ENCODE assay signal across 14 cellular contexts in genomic region chr15:78306176-78306774, GRCh38. TPM values are rescaled to one million over a fixed set of nuclear protein-coding genes. Genes with fewer than 3 reads are reported as not detected.
A peak's percentile ranks its signal among the peaks of the same experiment; 100 is the strongest.
DNase-seq lines count a peak whose midpoint lies in the region; ATAC-seq and TF ChIP-seq lines count a peak whose summit lies in the region.
"Had no signal": no experiment of that assay in that cellular context is flagged by ENCODE, and none has a peak within 500 bp of the region (broad histone marks: within the 10 kb centered on the region; RNA-seq: fewer than 3 reads in every experiment).

No MANE protein-coding gene starts in this region.

- H3K4me3 ChIP-seq in HEK293 (ENCODE audit: low read depth, low read length), result no peak overlapping the region
- H3K4me3 ChIP-seq in testis, result no peak overlapping the region
- no peak overlapping the region for H3K4me3 ChIP-seq in body of pancreas
- H3K4me3 ChIP-seq: GM12878, GM23338, SK-N-MC, skin epidermis, tibial nerve had no signal

- H3K9me3 ChIP-seq in HEK293 (ENCODE audit: control insufficient read depth, insufficient read depth, low read depth, low read length) (no peaks in the 10 kb centered on the region), testis (no peaks in the 10 kb centered on the region), body of pancreas (no peaks in the 10 kb centered on the region)
- H3K9me3 ChIP-seq: tibial nerve had no signal

- intact Hi-C loops in testis (cut with DNase I; ENCODE audit: low total_unique reads), result no loop called here
- intact Hi-C loops in body of pancreas (cut with DNase I), result loop anchor here (10.0 kb wide), 1 partner anchor 119 kb away; no protein-coding TSS in a partner anchor

- POLR2A ChIA-PET in HEK293 (lab: Yijun Ruan, JAX), result no interaction called here

- TF ChIP-seq CTCF in HEK293 (tag by site-specific recombination; IDR thresholded peaks at IDR 0.05), result no peak
- TF ChIP-seq CTCF in testis (IDR thresholded peaks at IDR 0.05), result no peak
- no peak for TF ChIP-seq CTCF in body of pancreas (IDR thresholded peaks at IDR 0.05)

- H3K4me1 ChIP-seq in HEK293 (ENCODE audit: control insufficient read depth, insufficient read depth, low read length) (no peaks in the 10 kb centered on the region), testis (no peaks in the 10 kb centered on the region), body of pancreas (no peaks in the 10 kb centered on the region)

- H3K36me3 ChIP-seq in HEK293 (ENCODE audit: control insufficient read depth in 2 of 2, insufficient read depth in 1 of 2, low read length in 2 of 2) (no peaks in the 10 kb centered on the region), testis (ENCODE audit: low read depth, missing control alignments) (no peaks in the 10 kb centered on the region), body of pancreas (replicated peaks in 1 of 2; ENCODE audit: insufficient read depth in 1 of 2, low read depth in 2 of 2) (no peaks in the 10 kb centered on the region)
- H3K36me3 ChIP-seq: tibial nerve had no signal

- H3K27me3 ChIP-seq in testis (no peaks in the 10 kb centered on the region), body of pancreas (peaks cover 0 to 7% of the 10 kb centered on the region in 2 donors)

- peak; percentile 27 for DNase-seq in T1000 (lab: John Stamatoyannopoulos, UW)
- DNase-seq in fibroblast of the conjunctiva (ENCODE audit: low read depth), result peak; percentile 63
- DNase-seq in smooth muscle cell of the brain vasculature (ENCODE audit: low read depth, low spot score), result peak; percentile 61
- no peak for DNase-seq in testis
- DNase-seq in body of pancreas, result no peak
- DNase-seq in MV-4-11 (lab: John Stamatoyannopoulos, UW), result no peak
- DNase-seq: anterior cingulate cortex had no signal

- CTCF ChIA-PET in HEK293 (lab: Yijun Ruan, JAX), result interaction anchor here (0.8 to 9.1 kb wide), 4 partner anchors 22 to 239 kb away, joined by 3 to 176 read pairs (median 12); no protein-coding TSS in a partner anchor

- TF ChIP-seq POLR2A in testis (IDR thresholded peaks at IDR 0.05), result no peak
- TF ChIP-seq POLR2A in body of pancreas (IDR thresholded peaks at IDR 0.05), result no peak

- ATAC-seq in HG02870 (IDR thresholded peaks at IDR 0.05; ENCODE audit: unreplicated experiment) (no peak), body of pancreas (no peak)
- ATAC-seq: GM12878, GM23338 had no signal

- 60 to 79% methylated on average over 1 to 3 of the region's 3 CpGs for WGBS in testis, 2 donors
- WGBS in body of pancreas, 2 donors, result 58 to 74% methylated on average over 3 of the region's 3 CpGs

- no peak overlapping the region for H3K27ac ChIP-seq in HEK293 (ENCODE audit: extremely low read depth, low read depth, low read length)
- no peak overlapping the region for H3K27ac ChIP-seq in testis
- no peak overlapping the region for H3K27ac ChIP-seq in body of pancreas
- H3K27ac ChIP-seq: SK-N-MC had no signal

TF ChIP-seq in HEK293, 187 proteins besides CTCF, POLR2A, EP300 and RAD21:
- TF ChIP-seq GLIS1 (tag by site-specific recombination; IDR thresholded peaks at IDR 0.05) (peak; percentile 95), ZNF580 (tag by site-specific recombination; IDR thresholded peaks at IDR 0.05) (0 out of 2 replicates have a peak, but pooled peaks have one; percentile 13), ZNF473 (tag by site-specific recombination; IDR thresholded peaks at IDR 0.05) (no peak)
- TF ChIP-seq, protein P1, sequence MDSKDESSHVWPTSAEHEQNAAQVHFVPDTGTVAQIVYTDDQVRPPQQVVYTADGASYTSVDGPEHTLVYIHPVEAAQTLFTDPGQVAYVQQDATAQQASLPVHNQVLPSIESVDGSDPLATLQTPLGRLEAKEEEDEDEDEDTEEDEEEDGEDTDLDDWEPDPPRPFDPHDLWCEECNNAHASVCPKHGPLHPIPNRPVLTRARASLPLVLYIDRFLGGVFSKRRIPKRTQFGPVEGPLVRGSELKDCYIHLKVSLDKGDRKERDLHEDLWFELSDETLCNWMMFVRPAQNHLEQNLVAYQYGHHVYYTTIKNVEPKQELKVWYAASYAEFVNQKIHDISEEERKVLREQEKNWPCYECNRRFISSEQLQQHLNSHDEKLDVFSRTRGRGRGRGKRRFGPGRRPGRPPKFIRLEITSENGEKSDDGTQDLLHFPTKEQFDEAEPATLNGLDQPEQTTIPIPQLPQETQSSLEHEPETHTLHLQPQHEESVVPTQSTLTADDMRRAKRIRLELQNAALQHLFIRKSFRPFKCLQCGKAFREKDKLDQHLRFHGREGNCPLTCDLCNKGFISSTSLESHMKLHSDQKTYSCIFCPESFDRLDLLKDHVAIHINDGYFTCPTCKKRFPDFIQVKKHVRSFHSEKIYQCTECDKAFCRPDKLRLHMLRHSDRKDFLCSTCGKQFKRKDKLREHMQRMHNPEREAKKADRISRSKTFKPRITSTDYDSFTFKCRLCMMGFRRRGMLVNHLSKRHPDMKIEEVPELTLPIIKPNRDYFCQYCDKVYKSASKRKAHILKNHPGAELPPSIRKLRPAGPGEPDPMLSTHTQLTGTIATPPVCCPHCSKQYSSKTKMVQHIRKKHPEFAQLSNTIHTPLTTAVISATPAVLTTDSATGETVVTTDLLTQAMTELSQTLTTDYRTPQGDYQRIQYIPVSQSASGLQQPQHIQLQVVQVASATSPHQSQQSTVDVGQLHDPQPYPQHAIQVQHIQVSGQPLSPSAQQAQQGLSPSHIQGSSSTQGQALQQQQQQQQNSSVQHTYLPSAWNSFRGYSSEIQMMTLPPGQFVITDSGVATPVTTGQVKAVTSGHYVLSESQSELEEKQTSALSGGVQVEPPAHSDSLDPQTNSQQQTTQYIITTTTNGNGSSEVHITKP (tag by site-specific recombination; IDR thresholded peaks at IDR 0.05), result no peak

RNA-seq across cellular contexts. Expression of gene SKIC8, which starts 6.9 kb away (rescaled TPM):
- total RNA-seq in testis (10 to 100 TPM; 82.3 to 93.1 TPM), body of pancreas (10 to 100 TPM; 30.3 to 31.4 TPM)
- polyA plus RNA-seq in testis (ENCODE audit: insufficient read depth, low read depth, low replicate concordance), result 135 TPM

RNA-seq across cellular contexts. Expression of gene CRABP1, which starts 33.9 kb away (rescaled TPM):
- total RNA-seq in testis (1 to 10 TPM in 1 of 2 donors, under 1 TPM in 1; 0.74 to 2.4 TPM), body of pancreas (1 to 10 TPM in 1 of 2 donors, not detected in 1; 1.6 TPM)
- polyA plus RNA-seq in testis (ENCODE audit: insufficient read depth, low read depth, low replicate concordance), result 1.1 TPM

RNA-seq across cellular contexts. Expression of gene DNAJA4, which starts 41.9 kb away (rescaled TPM):
- total RNA-seq in testis (100 to 1,000 TPM in 1 of 2 donors, 10 to 100 TPM in 1; 88.4 to 145 TPM), body of pancreas (1 to 10 TPM; 5.9 to 8.0 TPM)
- 183 TPM for polyA plus RNA-seq in testis (ENCODE audit: insufficient read depth, low read depth, low replicate concordance)

Comparison
In these comparisons a context has a peak if more than half of its experiments do, and no peak if none do; other contexts are left out.
1. DNase-seq: peak in T1000 (single experiment), fibroblast of the conjunctiva (single experiment) and smooth muscle cell of the brain vasculature (single experiment); none in testis (single experiment), body of pancreas (0 of 4) and MV-4-11 (single experiment).
2. RNA of gene DNAJA4, which starts 41.9 kb away (total RNA-seq): 88.4 to 145 TPM in testis; 5.9 to 8.0 TPM in body of pancreas; every median in the first group is over 4 times any median in the second.